In the genomic region with DNA sequence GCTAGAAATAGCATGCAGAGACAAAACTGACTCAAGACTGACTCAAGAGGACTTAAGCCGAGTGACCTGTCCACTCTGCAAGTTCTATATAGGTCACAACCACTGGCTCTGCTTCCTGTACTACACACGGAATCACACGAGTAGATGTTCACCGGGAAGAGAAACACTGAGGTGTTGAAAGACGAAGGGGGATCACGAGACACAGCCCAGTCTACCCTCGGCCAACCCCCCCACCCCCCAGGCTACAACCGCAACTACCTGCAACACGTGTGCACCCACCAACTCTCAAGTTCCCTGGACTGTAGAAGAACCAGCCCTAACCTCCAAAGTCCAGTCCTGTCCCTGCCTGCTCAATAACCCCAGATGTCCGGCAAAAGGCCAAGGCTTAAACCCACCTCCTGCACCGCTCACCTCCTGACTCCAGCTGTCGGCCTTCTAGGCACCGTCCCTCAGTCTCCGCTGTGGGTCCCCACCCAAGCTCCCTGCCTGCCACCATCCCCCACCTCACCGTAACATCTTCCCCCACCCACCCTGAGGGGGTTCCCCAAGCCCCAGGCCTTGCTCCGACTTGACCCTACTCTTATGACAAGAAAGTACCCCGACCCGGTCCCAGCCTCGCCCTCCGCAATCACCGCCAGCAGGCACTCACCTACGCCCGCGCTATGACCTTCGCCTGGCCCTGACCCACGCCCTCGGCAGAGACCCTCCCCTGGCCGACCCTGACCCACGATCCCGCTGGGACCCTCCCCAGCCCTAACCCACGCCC, we compare ENCODE assay signal across 8 cellular contexts. TPM values are rescaled to one million over a fixed set of nuclear protein-coding genes. Genes with fewer than 3 reads are reported as not detected.
DNase-seq lines count a peak whose midpoint lies in the region; ATAC-seq and TF ChIP-seq lines count a peak whose summit lies in the region.

No MANE protein-coding gene starts in this region.

- H3K36me3 ChIP-seq in GM06990 (ENCODE audit: control insufficient read depth, insufficient read depth, low read length) (peaks cover 3% of the 10 kb centered on the region; the same call in 1 of the 2 replicates), WERI-Rb-1 (peaks cover 4% of the 10 kb centered on the region; the same call in 1 of the 2 replicates), fibroblast of lung (ENCODE audit: control insufficient read depth, insufficient read depth, low read length) (no peaks in the 10 kb centered on the region), neuron (ENCODE audit: insufficient read depth, low read length) (no peaks in the 10 kb centered on the region)

- peak; percentile 8 for ATAC-seq in HG03039 (IDR thresholded peaks at IDR 0.05; ENCODE audit: unreplicated experiment)

- peak overlapping the region; percentile 80 for H3K4me2 ChIP-seq in fibroblast of lung (ENCODE audit: extremely low read depth, insufficient read depth, low read length)

- H3K79me2 ChIP-seq in fibroblast of lung (ENCODE audit: control insufficient read depth, insufficient read depth, low read length), result peaks cover 52% of the 10 kb centered on the region

- no peaks in the 10 kb centered on the region for H3K27me3 ChIP-seq in GM06990 (replicated peaks; ENCODE audit: control insufficient read depth, insufficient read depth, low read length)
- no peaks in the 10 kb centered on the region for H3K27me3 ChIP-seq in WERI-Rb-1 (ENCODE audit: insufficient read depth, low read depth, severe bottlenecking)
- H3K27me3 ChIP-seq in fibroblast of lung (ENCODE audit: control insufficient read depth, insufficient read depth, low read length), result no peaks in the 10 kb centered on the region
- H3K27me3 ChIP-seq in neuron (ENCODE audit: insufficient read depth, low read length), result no peaks in the 10 kb centered on the region

- DNase-seq in GM06990 (ENCODE audit: extremely low read depth, insufficient read length) (no peak), WERI-Rb-1 (no peak), fibroblast of lung (ENCODE audit: low read depth in 2 of 2) (peak; percentile 24 to 41), NCI-H187 treated with DMSO at 0.1 percent for 48 hours (lab: John Stamatoyannopoulos, UW) (no peak), NCI-H187 (lab: John Stamatoyannopoulos, UW) (no peak), kidney glomerular epithelial cell (lab: John Stamatoyannopoulos, UW) (no peak)

- H3K4me3 ChIP-seq in GM06990 (replicated peaks; ENCODE audit: low read depth, low read length) (peak overlapping the region; percentile 100), WERI-Rb-1 (ENCODE audit: low read depth, low read length) (peak overlapping the region; percentile 82), fibroblast of lung (replicated peaks in 1 of 4; ENCODE audit: control extremely low read depth in 1 of 4, insufficient read depth in 1 of 4, low read depth in 3 of 4, low read length in 4 of 4) (peak overlapping the region; percentile 55 to 96 (median 78)), neuron (ENCODE audit: low read length) (peak overlapping the region; percentile 64)

- H3K27ac ChIP-seq in WERI-Rb-1, result peak overlapping the region; percentile 80
- peak overlapping the region; percentile 98 for H3K27ac ChIP-seq in fibroblast of lung (ENCODE audit: insufficient read depth, low read length)

- no peak for TF ChIP-seq CTCF in GM06990 (IDR thresholded peaks at IDR 0.05; ENCODE audit: insufficient read depth, low read length, poor library complexity, severe bottlenecking)
- no peak for TF ChIP-seq CTCF in WERI-Rb-1 (IDR thresholded peaks at IDR 0.05; ENCODE audit: low read depth, low read length)
- TF ChIP-seq CTCF in fibroblast of lung (conservative IDR thresholded peaks at IDR 0.05 in 1 of 2, IDR thresholded peaks at IDR 0.05 in 1 of 2; ENCODE audit: low read depth in 1 of 2, low read length in 2 of 2), result no peak

- H3K9ac ChIP-seq in fibroblast of lung (ENCODE audit: insufficient read depth, low read length), result peak overlapping the region; percentile 97

- H3K4me1 ChIP-seq in fibroblast of lung (ENCODE audit: control insufficient read depth, extremely low read depth, insufficient read depth, low read length), result peaks cover 4% of the 10 kb centered on the region
- H3K4me1 ChIP-seq in neuron (ENCODE audit: insufficient read depth, low read length), result peaks cover 19% of the 10 kb centered on the region

- no peaks in the 10 kb centered on the region for H3K9me3 ChIP-seq in WERI-Rb-1 (ENCODE audit: severe bottlenecking)
- no peaks in the 10 kb centered on the region for H3K9me3 ChIP-seq in fibroblast of lung (ENCODE audit: control insufficient read depth, insufficient read depth, low read depth, low read length)
- H3K9me3 ChIP-seq in neuron (ENCODE audit: low read length), result no peaks in the 10 kb centered on the region

- H4K20me1 ChIP-seq in fibroblast of lung (ENCODE audit: control insufficient read depth, extremely low read depth, insufficient read depth, low read length), result peaks cover 2% of the 10 kb centered on the region

- H2AFZ ChIP-seq in fibroblast of lung (ENCODE audit: low read length) (peak overlapping the region; percentile 78), neuron (ENCODE audit: low read depth, low read length) (peak overlapping the region; percentile 82)

RNA-seq across cellular contexts. Expression of gene GAK, which starts 0.7 kb away (rescaled TPM):
- total RNA-seq in fibroblast of lung, result 37.2 and 48.2 TPM in 2 replicates
- 10.1 and 13.9 TPM in 2 replicates for polyA plus RNA-seq in fibroblast of lung
- polyA plus RNA-seq in fibroblast of lung (2012), result 29.8 and 41.7 TPM in 2 replicates
- 19.9 and 26.7 TPM in 2 replicates for polyA minus RNA-seq in fibroblast of lung (ENCODE audit: low replicate concordance)

RNA-seq across cellular contexts. Expression of gene TMEM175, which starts 0.9 kb away (rescaled TPM):
- total RNA-seq in fibroblast of lung, result 10.3 and 16.3 TPM in 2 replicates
- 23.9 and 29.2 TPM in 2 replicates for polyA plus RNA-seq in fibroblast of lung
- 21.8 and 28.7 TPM in 2 replicates for polyA plus RNA-seq in fibroblast of lung (2012)
- 47.0 and 77.0 TPM in 2 replicates for polyA minus RNA-seq in fibroblast of lung (ENCODE audit: low replicate concordance)

RNA-seq across cellular contexts. Expression of gene DGKQ, which starts 42.0 kb away (rescaled TPM):
- 11.0 and 13.2 TPM in 2 replicates for total RNA-seq in fibroblast of lung
- polyA plus RNA-seq in fibroblast of lung, result 2.1 and 3.0 TPM in 2 replicates
- polyA plus RNA-seq in fibroblast of lung (2012), result 4.5 and 7.1 TPM in 2 replicates
- 3.7 and 4.3 TPM in 2 replicates for polyA minus RNA-seq in fibroblast of lung (ENCODE audit: low replicate concordance)

RNA-seq across cellular contexts. Expression of gene IDUA, which starts 55.5 kb away (rescaled TPM):
- 10.3 and 11.1 TPM in 2 replicates for total RNA-seq in fibroblast of lung
- 2.1 and 3.1 TPM in 2 replicates for polyA plus RNA-seq in fibroblast of lung
- polyA plus RNA-seq in fibroblast of lung (2012), result 5.9 TPM in 2 replicates
- 4.8 and 6.4 TPM in 2 replicates for polyA minus RNA-seq in fibroblast of lung (ENCODE audit: low replicate concordance)

Comparison
In these comparisons a context has a peak if more than half of its experiments do, and no peak if none do; other contexts are left out.
1. DNase-seq: peak in fibroblast of lung (2 of 2); none in GM06990 (single experiment), WERI-Rb-1 (single experiment), NCI-H187 treated with DMSO at 0.1 percent for 48 hours (single experiment), NCI-H187 (0 of 2) and kidney glomerular epithelial cell (single experiment).
2. Peak in every context shown above with its lines, with median percentiles within 50 percentile points of each other: H3K4me3 ChIP-seq.